1 cellular context compared by ENCODE assay signal in the genomic region with DNA sequence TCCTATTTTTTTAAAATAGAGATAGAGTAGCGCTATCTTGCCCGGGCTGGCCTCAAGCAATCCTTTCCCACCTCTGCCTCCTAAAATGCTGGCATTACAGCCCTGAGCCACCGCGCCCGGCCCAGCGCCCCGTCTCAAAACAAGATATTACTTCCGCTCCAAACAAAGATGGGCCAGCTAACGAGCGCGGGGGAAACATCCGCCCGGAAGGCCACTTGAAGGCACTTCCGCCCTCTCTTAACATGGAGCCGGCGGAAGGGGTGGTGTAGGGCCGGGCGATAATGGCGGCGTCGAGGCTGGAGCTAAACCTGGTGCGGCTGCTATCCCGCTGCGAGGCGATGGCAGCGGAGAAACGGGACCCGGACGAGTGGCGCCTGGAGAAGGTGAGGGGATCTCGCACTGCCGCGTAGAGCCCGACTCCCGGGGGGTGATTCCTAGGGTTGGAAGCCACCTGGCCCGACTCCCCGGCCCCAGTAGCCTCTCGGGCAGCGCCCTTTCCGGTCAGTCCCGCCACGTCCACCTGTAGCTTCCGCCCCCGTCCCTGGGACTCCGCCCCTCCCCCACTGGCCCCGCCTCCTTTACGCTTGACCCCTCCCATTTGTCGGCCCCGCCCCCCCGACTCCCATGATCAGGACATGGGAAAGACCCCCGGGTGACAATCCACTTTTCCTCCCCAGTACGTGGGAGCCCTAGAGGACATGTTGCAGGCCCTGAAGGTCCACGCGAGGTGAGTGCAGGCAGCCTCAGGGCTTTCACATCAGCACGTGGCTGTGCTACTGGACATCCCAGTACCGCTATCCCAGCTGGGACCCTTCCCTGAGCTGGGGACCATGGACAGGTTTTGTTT.
TF ChIP-seq lines count a peak whose summit lies in the region.

A gene with protein sequence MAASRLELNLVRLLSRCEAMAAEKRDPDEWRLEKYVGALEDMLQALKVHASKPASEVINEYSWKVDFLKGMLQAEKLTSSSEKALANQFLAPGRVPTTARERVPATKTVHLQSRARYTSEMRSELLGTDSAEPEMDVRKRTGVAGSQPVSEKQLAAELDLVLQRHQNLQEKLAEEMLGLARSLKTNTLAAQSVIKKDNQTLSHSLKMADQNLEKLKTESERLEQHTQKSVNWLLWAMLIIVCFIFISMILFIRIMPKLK (plus strand): TSS at position 233 of the 847 bp plus-strand sequence. CDS start 49 bp downstream, at position 282.

TF ChIP-seq in HEK293, 187 proteins besides CTCF, POLR2A, EP300 and RAD21 (continued from another document):
- TF ChIP-seq, protein P1, sequence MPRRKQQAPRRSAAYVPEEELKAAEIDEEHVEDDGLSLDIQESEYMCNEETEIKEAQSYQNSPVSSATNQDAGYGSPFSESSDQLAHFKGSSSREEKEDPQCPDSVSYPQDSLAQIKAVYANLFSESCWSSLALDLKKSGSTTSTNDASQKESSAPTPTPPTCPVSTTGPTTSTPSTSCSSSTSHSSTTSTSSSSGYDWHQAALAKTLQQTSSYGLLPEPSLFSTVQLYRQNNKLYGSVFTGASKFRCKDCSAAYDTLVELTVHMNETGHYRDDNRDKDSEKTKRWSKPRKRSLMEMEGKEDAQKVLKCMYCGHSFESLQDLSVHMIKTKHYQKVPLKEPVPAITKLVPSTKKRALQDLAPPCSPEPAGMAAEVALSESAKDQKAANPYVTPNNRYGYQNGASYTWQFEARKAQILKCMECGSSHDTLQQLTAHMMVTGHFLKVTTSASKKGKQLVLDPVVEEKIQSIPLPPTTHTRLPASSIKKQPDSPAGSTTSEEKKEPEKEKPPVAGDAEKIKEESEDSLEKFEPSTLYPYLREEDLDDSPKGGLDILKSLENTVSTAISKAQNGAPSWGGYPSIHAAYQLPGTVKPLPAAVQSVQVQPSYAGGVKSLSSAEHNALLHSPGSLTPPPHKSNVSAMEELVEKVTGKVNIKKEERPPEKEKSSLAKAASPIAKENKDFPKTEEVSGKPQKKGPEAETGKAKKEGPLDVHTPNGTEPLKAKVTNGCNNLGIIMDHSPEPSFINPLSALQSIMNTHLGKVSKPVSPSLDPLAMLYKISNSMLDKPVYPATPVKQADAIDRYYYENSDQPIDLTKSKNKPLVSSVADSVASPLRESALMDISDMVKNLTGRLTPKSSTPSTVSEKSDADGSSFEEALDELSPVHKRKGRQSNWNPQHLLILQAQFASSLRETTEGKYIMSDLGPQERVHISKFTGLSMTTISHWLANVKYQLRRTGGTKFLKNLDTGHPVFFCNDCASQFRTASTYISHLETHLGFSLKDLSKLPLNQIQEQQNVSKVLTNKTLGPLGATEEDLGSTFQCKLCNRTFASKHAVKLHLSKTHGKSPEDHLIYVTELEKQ (tag by site-specific recombination; IDR thresholded peaks at IDR 0.05; ENCODE audit: borderline replicate concordance), result 0 out of 2 replicates have a peak, but pooled peaks have one; percentile 34
- no peak for TF ChIP-seq HOXA7 (CRISPR knock-in tag; IDR thresholded peaks at IDR 0.05; ENCODE audit: borderline replicate concordance)
- TF ChIP-seq ZBTB20 (tag by site-specific recombination; IDR thresholded peaks at IDR 0.05), result peak; percentile 85
- TF ChIP-seq REPIN1 (tag by site-specific recombination; IDR thresholded peaks at IDR 0.05; ENCODE audit: low read depth), result 0 out of 2 replicates have a peak, but pooled peaks have one; percentile 43
- TF ChIP-seq, protein P2, sequence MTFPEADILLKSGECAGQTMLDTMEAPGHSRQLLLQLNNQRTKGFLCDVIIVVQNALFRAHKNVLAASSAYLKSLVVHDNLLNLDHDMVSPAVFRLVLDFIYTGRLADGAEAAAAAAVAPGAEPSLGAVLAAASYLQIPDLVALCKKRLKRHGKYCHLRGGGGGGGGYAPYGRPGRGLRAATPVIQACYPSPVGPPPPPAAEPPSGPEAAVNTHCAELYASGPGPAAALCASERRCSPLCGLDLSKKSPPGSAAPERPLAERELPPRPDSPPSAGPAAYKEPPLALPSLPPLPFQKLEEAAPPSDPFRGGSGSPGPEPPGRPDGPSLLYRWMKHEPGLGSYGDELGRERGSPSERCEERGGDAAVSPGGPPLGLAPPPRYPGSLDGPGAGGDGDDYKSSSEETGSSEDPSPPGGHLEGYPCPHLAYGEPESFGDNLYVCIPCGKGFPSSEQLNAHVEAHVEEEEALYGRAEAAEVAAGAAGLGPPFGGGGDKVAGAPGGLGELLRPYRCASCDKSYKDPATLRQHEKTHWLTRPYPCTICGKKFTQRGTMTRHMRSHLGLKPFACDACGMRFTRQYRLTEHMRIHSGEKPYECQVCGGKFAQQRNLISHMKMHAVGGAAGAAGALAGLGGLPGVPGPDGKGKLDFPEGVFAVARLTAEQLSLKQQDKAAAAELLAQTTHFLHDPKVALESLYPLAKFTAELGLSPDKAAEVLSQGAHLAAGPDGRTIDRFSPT (tag by site-specific recombination; IDR thresholded peaks at IDR 0.05), result peak; percentile 78
- TF ChIP-seq ZNF501 (tag by site-specific recombination; IDR thresholded peaks at IDR 0.05), result peak; percentile 68; the same call in 1 of the 2 replicates
- no peak for TF ChIP-seq ZNF433 (tag by site-specific recombination; IDR thresholded peaks at IDR 0.05; ENCODE audit: low read depth)
- TF ChIP-seq ZNF76 (tag by site-specific recombination; IDR thresholded peaks at IDR 0.05; ENCODE audit: borderline replicate concordance, low read depth), result peak; percentile 93
- no peak for TF ChIP-seq PRDM1 (tag by site-specific recombination; IDR thresholded peaks at IDR 0.05)
- no peak for TF ChIP-seq ZSCAN16 (tag by site-specific recombination; IDR thresholded peaks at IDR 0.05)
- TF ChIP-seq ZNF350 (tag by site-specific recombination; IDR thresholded peaks at IDR 0.05), result no peak
- TF ChIP-seq ZNF558 (tag by site-specific recombination; IDR thresholded peaks at IDR 0.05), result no peak
- TF ChIP-seq, protein P3, sequence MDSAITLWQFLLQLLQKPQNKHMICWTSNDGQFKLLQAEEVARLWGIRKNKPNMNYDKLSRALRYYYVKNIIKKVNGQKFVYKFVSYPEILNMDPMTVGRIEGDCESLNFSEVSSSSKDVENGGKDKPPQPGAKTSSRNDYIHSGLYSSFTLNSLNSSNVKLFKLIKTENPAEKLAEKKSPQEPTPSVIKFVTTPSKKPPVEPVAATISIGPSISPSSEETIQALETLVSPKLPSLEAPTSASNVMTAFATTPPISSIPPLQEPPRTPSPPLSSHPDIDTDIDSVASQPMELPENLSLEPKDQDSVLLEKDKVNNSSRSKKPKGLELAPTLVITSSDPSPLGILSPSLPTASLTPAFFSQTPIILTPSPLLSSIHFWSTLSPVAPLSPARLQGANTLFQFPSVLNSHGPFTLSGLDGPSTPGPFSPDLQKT (IDR thresholded peaks at IDR 0.05; ENCODE audit: borderline replicate concordance, low read depth, low read length), result peak; percentile 93
- 0 out of 2 replicates have a peak, but pooled peaks have one; percentile 25 for TF ChIP-seq IKZF3 (tag by site-specific recombination; IDR thresholded peaks at IDR 0.05)
- TF ChIP-seq, protein P4, sequence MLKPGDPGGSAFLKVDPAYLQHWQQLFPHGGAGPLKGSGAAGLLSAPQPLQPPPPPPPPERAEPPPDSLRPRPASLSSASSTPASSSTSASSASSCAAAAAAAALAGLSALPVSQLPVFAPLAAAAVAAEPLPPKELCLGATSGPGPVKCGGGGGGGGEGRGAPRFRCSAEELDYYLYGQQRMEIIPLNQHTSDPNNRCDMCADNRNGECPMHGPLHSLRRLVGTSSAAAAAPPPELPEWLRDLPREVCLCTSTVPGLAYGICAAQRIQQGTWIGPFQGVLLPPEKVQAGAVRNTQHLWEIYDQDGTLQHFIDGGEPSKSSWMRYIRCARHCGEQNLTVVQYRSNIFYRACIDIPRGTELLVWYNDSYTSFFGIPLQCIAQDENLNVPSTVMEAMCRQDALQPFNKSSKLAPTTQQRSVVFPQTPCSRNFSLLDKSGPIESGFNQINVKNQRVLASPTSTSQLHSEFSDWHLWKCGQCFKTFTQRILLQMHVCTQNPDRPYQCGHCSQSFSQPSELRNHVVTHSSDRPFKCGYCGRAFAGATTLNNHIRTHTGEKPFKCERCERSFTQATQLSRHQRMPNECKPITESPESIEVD (tag by site-specific recombination; IDR thresholded peaks at IDR 0.05), result no peak
- TF ChIP-seq ZNF37A (tag by site-specific recombination; IDR thresholded peaks at IDR 0.05), result no peak
- TF ChIP-seq SALL2 (tag by site-specific recombination; IDR thresholded peaks at IDR 0.05; ENCODE audit: borderline replicate concordance), result no peak
- peak; percentile 57 for TF ChIP-seq ZNF600 (tag by site-specific recombination; IDR thresholded peaks at IDR 0.05)
- TF ChIP-seq ZNF132 (tag by site-specific recombination; IDR thresholded peaks at IDR 0.05; ENCODE audit: borderline replicate concordance), result no peak
- TF ChIP-seq ZNF521 (tag by site-specific recombination; IDR thresholded peaks at IDR 0.05), result no peak
- no peak for TF ChIP-seq ZNF211 (tag by site-specific recombination; IDR thresholded peaks at IDR 0.05; ENCODE audit: low read depth)
- no peak for TF ChIP-seq ZNF274 (IDR thresholded peaks at IDR 0.05; ENCODE audit: low read length)
- no peak for TF ChIP-seq ZNF274 (tag by site-specific recombination; IDR thresholded peaks at IDR 0.05; ENCODE audit: borderline replicate concordance)
- no peak for TF ChIP-seq ZNF112 (tag by site-specific recombination; IDR thresholded peaks at IDR 0.05)
- TF ChIP-seq ZNF670 (tag by site-specific recombination; IDR thresholded peaks at IDR 0.05; ENCODE audit: low read depth), result no peak
- TF ChIP-seq ZNF555 (tag by site-specific recombination; conservative IDR thresholded peaks at IDR 0.05), result no peak
- TF ChIP-seq TCF7L2 (IDR thresholded peaks at IDR 0.05; ENCODE audit: borderline replicate concordance, low read depth, low read length), result peak; percentile 62; the same call in 1 of the 2 replicates
- TF ChIP-seq, protein P5, sequence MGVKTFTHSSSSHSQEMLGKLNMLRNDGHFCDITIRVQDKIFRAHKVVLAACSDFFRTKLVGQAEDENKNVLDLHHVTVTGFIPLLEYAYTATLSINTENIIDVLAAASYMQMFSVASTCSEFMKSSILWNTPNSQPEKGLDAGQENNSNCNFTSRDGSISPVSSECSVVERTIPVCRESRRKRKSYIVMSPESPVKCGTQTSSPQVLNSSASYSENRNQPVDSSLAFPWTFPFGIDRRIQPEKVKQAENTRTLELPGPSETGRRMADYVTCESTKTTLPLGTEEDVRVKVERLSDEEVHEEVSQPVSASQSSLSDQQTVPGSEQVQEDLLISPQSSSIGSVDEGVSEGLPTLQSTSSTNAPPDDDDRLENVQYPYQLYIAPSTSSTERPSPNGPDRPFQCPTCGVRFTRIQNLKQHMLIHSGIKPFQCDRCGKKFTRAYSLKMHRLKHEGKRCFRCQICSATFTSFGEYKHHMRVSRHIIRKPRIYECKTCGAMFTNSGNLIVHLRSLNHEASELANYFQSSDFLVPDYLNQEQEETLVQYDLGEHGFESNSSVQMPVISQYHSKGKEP (tag by site-specific recombination; IDR thresholded peaks at IDR 0.05), result no peak
- peak; percentile 91 for TF ChIP-seq ZNF335 (tag by site-specific recombination; conservative IDR thresholded peaks at IDR 0.05)
- TF ChIP-seq ZXDB (tag by site-specific recombination; IDR thresholded peaks at IDR 0.05), result peak; percentile 97
- TF ChIP-seq ZNF175 (tag by site-specific recombination; IDR thresholded peaks at IDR 0.05), result no peak
- TF ChIP-seq ZNF510 (tag by site-specific recombination; IDR thresholded peaks at IDR 0.05; ENCODE audit: insufficient replicate concordance), result no peak
- peak; percentile 93 for TF ChIP-seq ZNF324 (tag by site-specific recombination; IDR thresholded peaks at IDR 0.05)
- no peak for TF ChIP-seq ZNF585B (tag by site-specific recombination; IDR thresholded peaks at IDR 0.05)
- peak; percentile 88 for TF ChIP-seq ZBTB8A (tag by site-specific recombination; IDR thresholded peaks at IDR 0.05)
- no peak for TF ChIP-seq ZNF366 (tag by site-specific recombination; conservative IDR thresholded peaks at IDR 0.05)
- TF ChIP-seq ZFHX2 (tag by site-specific recombination; conservative IDR thresholded peaks at IDR 0.05), result peak; percentile 45
- peak; percentile 55; the same call in 1 of the 2 replicates for TF ChIP-seq ZNF341 (tag by site-specific recombination; IDR thresholded peaks at IDR 0.05; ENCODE audit: low read depth)
- TF ChIP-seq KLF10 (tag by site-specific recombination; IDR thresholded peaks at IDR 0.05), result peak; percentile 90; the same call in 1 of the 2 replicates
- no peak for TF ChIP-seq ZFP69B (tag by site-specific recombination; IDR thresholded peaks at IDR 0.05)
